In genomic region chr5:132886064-132886823, GRCh38 we compare ENCODE assay signal across 1 cellular context.
A peak's percentile ranks its signal among the peaks of the same experiment; 100 is the strongest.
TF ChIP-seq lines count a peak whose summit lies in the region.

No MANE protein-coding gene starts in this region.

TF ChIP-seq in K562, 482 proteins besides CTCF, POLR2A, EP300 and RAD21:
- TF ChIP-seq EGR1 (conservative IDR thresholded peaks at IDR 0.05): no peak
- no peak for TF ChIP-seq JUN (IDR thresholded peaks at IDR 0.05; ENCODE audit: borderline replicate concordance, low read depth, low read length)
- no peak for TF ChIP-seq JUN (CRISPR knock-in tag; IDR thresholded peaks at IDR 0.05; ENCODE audit: borderline replicate concordance)
- TF ChIP-seq ZNF778 (CRISPR knock-in tag; IDR thresholded peaks at IDR 0.05): no peak
- peak; percentile 53 for TF ChIP-seq C11orf30 (IDR thresholded peaks at IDR 0.05; ENCODE audit: low read depth)
- no peak for TF ChIP-seq FIP1L1 (IDR thresholded peaks at IDR 0.05; ENCODE audit: low read depth, low read length, poor library complexity, severe bottlenecking)
- 0 out of 2 replicates have a peak, but pooled peaks have one; percentile 27 for TF ChIP-seq MAFG (tag; conservative IDR thresholded peaks at IDR 0.05)
- peak; percentile 32; the same call in 1 of the 2 replicates for TF ChIP-seq MAFF (IDR thresholded peaks at IDR 0.05; ENCODE audit: low read length)
- TF ChIP-seq ZNF583 (CRISPR knock-in tag; IDR thresholded peaks at IDR 0.05): no peak
- no peak for TF ChIP-seq ZNF655 (CRISPR knock-in tag; IDR thresholded peaks at IDR 0.05)
- TF ChIP-seq ZNF316 (IDR thresholded peaks at IDR 0.05): peak; percentile 66
- TF ChIP-seq RFX1 (IDR thresholded peaks at IDR 0.05): peak; percentile 17; the same call in 1 of the 2 replicates
- TF ChIP-seq, protein P1, sequence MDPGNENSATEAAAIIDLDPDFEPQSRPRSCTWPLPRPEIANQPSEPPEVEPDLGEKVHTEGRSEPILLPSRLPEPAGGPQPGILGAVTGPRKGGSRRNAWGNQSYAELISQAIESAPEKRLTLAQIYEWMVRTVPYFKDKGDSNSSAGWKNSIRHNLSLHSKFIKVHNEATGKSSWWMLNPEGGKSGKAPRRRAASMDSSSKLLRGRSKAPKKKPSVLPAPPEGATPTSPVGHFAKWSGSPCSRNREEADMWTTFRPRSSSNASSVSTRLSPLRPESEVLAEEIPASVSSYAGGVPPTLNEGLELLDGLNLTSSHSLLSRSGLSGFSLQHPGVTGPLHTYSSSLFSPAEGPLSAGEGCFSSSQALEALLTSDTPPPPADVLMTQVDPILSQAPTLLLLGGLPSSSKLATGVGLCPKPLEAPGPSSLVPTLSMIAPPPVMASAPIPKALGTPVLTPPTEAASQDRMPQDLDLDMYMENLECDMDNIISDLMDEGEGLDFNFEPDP (CRISPR knock-in tag; IDR thresholded peaks at IDR 0.05): no peak
